Comparison of ENCODE assay signal across 15 cellular contexts in genomic region chr3:10471337-10471721, GRCh38. TPM values are rescaled to one million over a fixed set of nuclear protein-coding genes. Genes with fewer than 3 reads are reported as not detected.
A peak's percentile ranks its signal among the peaks of the same experiment; 100 is the strongest.
DNase-seq lines count a peak whose midpoint lies in the region; ATAC-seq and TF ChIP-seq lines count a peak whose summit lies in the region.
"Had no signal": no experiment of that assay in that cellular context is flagged by ENCODE, and none has a peak within 500 bp of the region (broad histone marks: within the 10 kb centered on the region; RNA-seq: fewer than 3 reads in every experiment).

No MANE protein-coding gene starts in this region.

- H3K9me3 ChIP-seq in mucosa of descending colon: no peaks in the 10 kb centered on the region

- no peak overlapping the region for H3K4me3 ChIP-seq in HFF-Myc (replicated peaks; ENCODE audit: low read depth, low read length)
- no peak overlapping the region for H3K4me3 ChIP-seq in mucosa of descending colon
- H3K4me3 ChIP-seq: GM12878 had no signal

- H3K4me1 ChIP-seq in mucosa of descending colon (ENCODE audit: low read depth): no peaks in the 10 kb centered on the region

- H3K36me3 Mint-ChIP-seq in WTC11: no peaks in the 10 kb centered on the region
- H3K36me3 Mint-ChIP-seq: activated naive CD4-positive, alpha-beta T cell treated with anti-CD3 and anti-CD28 coated beads, Interleukin-2, amount 50 U/mL, for 24 hours had no signal

- ATAC-seq in WTC11 (no peak), mucosa of descending colon (no peak)
- ATAC-seq: GM12878, HCT116 had no signal

- peaks cover 16% of the 10 kb centered on the region for H3K4me1 Mint-ChIP-seq in WTC11

- no peak overlapping the region for H3K27ac Mint-ChIP-seq in WTC11
- H3K27ac Mint-ChIP-seq: activated naive CD4-positive, alpha-beta T cell treated with anti-CD3 and anti-CD28 coated beads, Interleukin-2, amount 50 U/mL, for 24 hours had no signal

- no peaks in the 10 kb centered on the region for H3K36me3 ChIP-seq in mucosa of descending colon (ENCODE audit: low read depth)

- TF ChIP-seq CTCF in HFF-Myc (IDR thresholded peaks at IDR 0.05; ENCODE audit: low read depth, low read length, missing control alignments): no peak
- TF ChIP-seq CTCF in WTC11 (IDR thresholded peaks at IDR 0.05): no peak
- TF ChIP-seq CTCF in GM13977 (IDR thresholded peaks at IDR 0.05; ENCODE audit: extremely low read depth, insufficient read depth, missing control alignments): no peak
- no peak for TF ChIP-seq CTCF in mucosa of descending colon (IDR thresholded peaks at IDR 0.05)

- CTCF ChIA-PET in WTC11 (lab: Charles Lee): interaction anchor here (0.7 kb wide), 1 partner anchor 1707 kb away, joined by 5 read pairs; no protein-coding TSS in a partner anchor

- in situ Hi-C loops in GM13977 (cut with MboI; ENCODE audit: low pct_unique_long_range_greater_than_20kb, low sequenced_read_pairs, unreplicated experiment): no loop called here

- intact Hi-C loops in mucosa of descending colon (cut with DNase I, micrococcal nuclease): no loop called here

- H3K27me3 Mint-ChIP-seq in WTC11 (ENCODE audit: low read depth): no peaks in the 10 kb centered on the region

- peak; percentile 47 for DNase-seq in DMS79 treated with DMSO at 0.1 percent for 48 hours (lab: John Stamatoyannopoulos, UW)
- peak; percentile 5 for DNase-seq in HFF-Myc (ENCODE audit: extremely low read depth, low read depth)
- DNase-seq in WTC11 (ENCODE audit: low spot score): no peak
- peak; percentile 95 for DNase-seq in left kidney (ENCODE audit: low read depth, low spot score)
- no peak for DNase-seq in GM13977 (ENCODE audit: low spot score)
- DNase-seq in stimulated activated CD4-positive, alpha-beta T cell treated with anti-CD3 and anti-CD28 coated beads, Interleukin-4, amount 100 ng/mL, for 24 hours: no peak
- DNase-seq in mucosa of descending colon: no peak
- no peak for DNase-seq in NK-92 treated with Interleukin-12 subunit alpha and Interleukin-12 subunit beta, amount 100 ng/mL, for 24 hours (lab: John Stamatoyannopoulos, UW)
- DNase-seq: activated CD4-positive, CD25-positive, alpha-beta regulatory T cell treated with anti-CD3 and anti-CD28 coated beads, Interleukin-2, amount 50 U/mL, for 72 hours; dorsolateral prefrontal cortex; Karpas-422; mesenchymal stem cell had no signal

- POLR2A ChIA-PET in WTC11 (lab: Charles Lee): no interaction called here

- no peaks in the 10 kb centered on the region for H3K9me3 Mint-ChIP-seq in WTC11
- H3K9me3 Mint-ChIP-seq: activated naive CD4-positive, alpha-beta T cell treated with anti-CD3 and anti-CD28 coated beads, Interleukin-2, amount 50 U/mL, for 24 hours had no signal

- H3K4me3 Mint-ChIP-seq in WTC11: peak overlapping the region; percentile 20; the same call in 1 of the 2 replicates
- H3K4me3 Mint-ChIP-seq: activated naive CD4-positive, alpha-beta T cell treated with anti-CD3 and anti-CD28 coated beads, Interleukin-2, amount 50 U/mL, for 24 hours had no signal

TF ChIP-seq in WTC11, 78 proteins besides CTCF, POLR2A, EP300 and RAD21:
- TF ChIP-seq MLX (CRISPR knock-in tag; IDR thresholded peaks at IDR 0.05): no peak
- TF ChIP-seq GABPB1 (CRISPR knock-in tag; IDR thresholded peaks at IDR 0.05): no peak
- TF ChIP-seq, protein P1, sequence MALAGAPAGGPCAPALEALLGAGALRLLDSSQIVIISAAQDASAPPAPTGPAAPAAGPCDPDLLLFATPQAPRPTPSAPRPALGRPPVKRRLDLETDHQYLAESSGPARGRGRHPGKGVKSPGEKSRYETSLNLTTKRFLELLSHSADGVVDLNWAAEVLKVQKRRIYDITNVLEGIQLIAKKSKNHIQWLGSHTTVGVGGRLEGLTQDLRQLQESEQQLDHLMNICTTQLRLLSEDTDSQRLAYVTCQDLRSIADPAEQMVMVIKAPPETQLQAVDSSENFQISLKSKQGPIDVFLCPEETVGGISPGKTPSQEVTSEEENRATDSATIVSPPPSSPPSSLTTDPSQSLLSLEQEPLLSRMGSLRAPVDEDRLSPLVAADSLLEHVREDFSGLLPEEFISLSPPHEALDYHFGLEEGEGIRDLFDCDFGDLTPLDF (CRISPR knock-in tag; IDR thresholded peaks at IDR 0.05): no peak
- TF ChIP-seq, protein P2, sequence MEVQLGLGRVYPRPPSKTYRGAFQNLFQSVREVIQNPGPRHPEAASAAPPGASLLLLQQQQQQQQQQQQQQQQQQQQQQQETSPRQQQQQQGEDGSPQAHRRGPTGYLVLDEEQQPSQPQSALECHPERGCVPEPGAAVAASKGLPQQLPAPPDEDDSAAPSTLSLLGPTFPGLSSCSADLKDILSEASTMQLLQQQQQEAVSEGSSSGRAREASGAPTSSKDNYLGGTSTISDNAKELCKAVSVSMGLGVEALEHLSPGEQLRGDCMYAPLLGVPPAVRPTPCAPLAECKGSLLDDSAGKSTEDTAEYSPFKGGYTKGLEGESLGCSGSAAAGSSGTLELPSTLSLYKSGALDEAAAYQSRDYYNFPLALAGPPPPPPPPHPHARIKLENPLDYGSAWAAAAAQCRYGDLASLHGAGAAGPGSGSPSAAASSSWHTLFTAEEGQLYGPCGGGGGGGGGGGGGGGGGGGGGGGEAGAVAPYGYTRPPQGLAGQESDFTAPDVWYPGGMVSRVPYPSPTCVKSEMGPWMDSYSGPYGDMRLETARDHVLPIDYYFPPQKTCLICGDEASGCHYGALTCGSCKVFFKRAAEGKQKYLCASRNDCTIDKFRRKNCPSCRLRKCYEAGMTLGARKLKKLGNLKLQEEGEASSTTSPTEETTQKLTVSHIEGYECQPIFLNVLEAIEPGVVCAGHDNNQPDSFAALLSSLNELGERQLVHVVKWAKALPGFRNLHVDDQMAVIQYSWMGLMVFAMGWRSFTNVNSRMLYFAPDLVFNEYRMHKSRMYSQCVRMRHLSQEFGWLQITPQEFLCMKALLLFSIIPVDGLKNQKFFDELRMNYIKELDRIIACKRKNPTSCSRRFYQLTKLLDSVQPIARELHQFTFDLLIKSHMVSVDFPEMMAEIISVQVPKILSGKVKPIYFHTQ (CRISPR knock-in tag; IDR thresholded peaks at IDR 0.05): no peak
- TF ChIP-seq, protein P3, sequence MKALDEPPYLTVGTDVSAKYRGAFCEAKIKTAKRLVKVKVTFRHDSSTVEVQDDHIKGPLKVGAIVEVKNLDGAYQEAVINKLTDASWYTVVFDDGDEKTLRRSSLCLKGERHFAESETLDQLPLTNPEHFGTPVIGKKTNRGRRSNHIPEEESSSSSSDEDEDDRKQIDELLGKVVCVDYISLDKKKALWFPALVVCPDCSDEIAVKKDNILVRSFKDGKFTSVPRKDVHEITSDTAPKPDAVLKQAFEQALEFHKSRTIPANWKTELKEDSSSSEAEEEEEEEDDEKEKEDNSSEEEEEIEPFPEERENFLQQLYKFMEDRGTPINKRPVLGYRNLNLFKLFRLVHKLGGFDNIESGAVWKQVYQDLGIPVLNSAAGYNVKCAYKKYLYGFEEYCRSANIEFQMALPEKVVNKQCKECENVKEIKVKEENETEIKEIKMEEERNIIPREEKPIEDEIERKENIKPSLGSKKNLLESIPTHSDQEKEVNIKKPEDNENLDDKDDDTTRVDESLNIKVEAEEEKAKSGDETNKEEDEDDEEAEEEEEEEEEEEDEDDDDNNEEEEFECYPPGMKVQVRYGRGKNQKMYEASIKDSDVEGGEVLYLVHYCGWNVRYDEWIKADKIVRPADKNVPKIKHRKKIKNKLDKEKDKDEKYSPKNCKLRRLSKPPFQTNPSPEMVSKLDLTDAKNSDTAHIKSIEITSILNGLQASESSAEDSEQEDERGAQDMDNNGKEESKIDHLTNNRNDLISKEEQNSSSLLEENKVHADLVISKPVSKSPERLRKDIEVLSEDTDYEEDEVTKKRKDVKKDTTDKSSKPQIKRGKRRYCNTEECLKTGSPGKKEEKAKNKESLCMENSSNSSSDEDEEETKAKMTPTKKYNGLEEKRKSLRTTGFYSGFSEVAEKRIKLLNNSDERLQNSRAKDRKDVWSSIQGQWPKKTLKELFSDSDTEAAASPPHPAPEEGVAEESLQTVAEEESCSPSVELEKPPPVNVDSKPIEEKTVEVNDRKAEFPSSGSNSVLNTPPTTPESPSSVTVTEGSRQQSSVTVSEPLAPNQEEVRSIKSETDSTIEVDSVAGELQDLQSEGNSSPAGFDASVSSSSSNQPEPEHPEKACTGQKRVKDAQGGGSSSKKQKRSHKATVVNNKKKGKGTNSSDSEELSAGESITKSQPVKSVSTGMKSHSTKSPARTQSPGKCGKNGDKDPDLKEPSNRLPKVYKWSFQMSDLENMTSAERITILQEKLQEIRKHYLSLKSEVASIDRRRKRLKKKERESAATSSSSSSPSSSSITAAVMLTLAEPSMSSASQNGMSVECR (CRISPR knock-in tag; IDR thresholded peaks at IDR 0.05; ENCODE audit: borderline replicate concordance): no peak
- no peak for TF ChIP-seq NFATC4 (CRISPR knock-in tag; IDR thresholded peaks at IDR 0.05)
- no peak for TF ChIP-seq MXD4 (CRISPR knock-in tag; IDR thresholded peaks at IDR 0.05; ENCODE audit: borderline replicate concordance)
TF ChIP-seq in WTC11: peak in this region for 0.

RNA-seq across cellular contexts. Expression of gene ATP2B2, which starts 34.1 kb away (rescaled TPM):
- 0.48 to 0.62 TPM (median 0.57 TPM) in 3 replicates for total RNA-seq in WTC11 (2021)
- total RNA-seq in mucosa of descending colon: under 1 TPM; 0.09 to 0.70 (median 0.12) TPM
- total RNA-seq: GM12878 had no signal

Comparison
In these comparisons a context has a peak if more than half of its experiments do, and no peak if none do; other contexts are left out.
1. DNase-seq: peak in DMS79 treated with DMSO at 0.1 percent for 48 hours (single experiment), HFF-Myc (single experiment) and left kidney (single experiment); none in WTC11 (single experiment), GM13977 (single experiment), stimulated activated CD4-positive, alpha-beta T cell treated with anti-CD3 and anti-CD28 coated beads, Interleukin-4, amount 100 ng/mL, for 24 hours (single experiment), mucosa of descending colon (0 of 3) and NK-92 treated with Interleukin-12 subunit alpha and Interleukin-12 subunit beta, amount 100 ng/mL, for 24 hours (single experiment).